Comparison of ENCODE assay signal across 18 cellular contexts in the genomic region with DNA sequence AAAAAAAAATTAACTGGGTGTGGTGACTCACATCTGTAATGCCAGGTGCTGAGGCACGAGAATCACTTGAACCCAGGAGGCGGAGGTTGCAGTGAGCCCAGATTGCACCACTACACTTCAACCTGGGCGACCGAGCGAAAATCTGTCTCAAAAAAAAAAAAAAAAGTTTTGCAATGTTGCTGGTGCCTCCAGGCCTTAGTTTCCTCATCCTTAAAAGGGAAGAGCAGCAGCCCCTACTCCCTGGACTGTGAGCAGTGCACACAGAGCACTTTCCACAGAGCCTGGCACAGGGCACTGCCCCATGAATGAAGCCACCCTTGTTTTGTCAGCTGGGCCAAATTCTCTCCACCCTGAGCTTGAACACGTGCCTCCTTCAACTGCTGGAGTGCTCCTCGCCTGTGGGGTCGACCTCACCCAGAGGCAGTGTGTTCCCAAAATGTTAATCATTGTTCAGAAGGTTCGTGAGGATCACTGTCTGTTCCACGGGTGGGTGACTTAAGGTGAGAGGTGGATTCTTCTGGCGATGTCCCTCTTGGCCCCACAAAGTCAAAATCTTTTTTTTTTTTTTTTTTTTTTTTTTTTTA.
DNase-seq lines count a peak whose midpoint lies in the region; ATAC-seq and TF ChIP-seq lines count a peak whose summit lies in the region.
"Had no signal": no experiment of that assay in that cellular context is flagged by ENCODE, and none has a peak within 500 bp of the region (broad histone marks: within the 10 kb centered on the region; RNA-seq: fewer than 3 reads in every experiment).

No MANE protein-coding gene starts in this region.

- no TSS peak for BruUV-seq in MCF 10A (replicated peaks; lab: Mats Ljungman, UMichigan)

- POLR2A ChIA-PET in MCF 10A (lab: Yijun Ruan, JAX): interaction anchor here (1.0 kb wide), 1 partner anchor 47 kb away, joined by 3 read pairs; no protein-coding TSS in a partner anchor

- peak overlapping the region; percentile 19 for H3K18ac ChIP-seq in neuronal stem cell (ENCODE audit: low read length)

- no peak overlapping the region for H2BK12ac ChIP-seq in neuronal stem cell (ENCODE audit: low read length)

- H4K91ac ChIP-seq in neuronal stem cell (ENCODE audit: low read depth, low read length, poor library complexity): no peak overlapping the region

- no peak overlapping the region for H3K9ac ChIP-seq in neuronal stem cell (ENCODE audit: low read depth, low read length, poor library complexity)

- no peaks in the 10 kb centered on the region for H3K9me3 Mint-ChIP-seq in MCF 10A (ENCODE audit: unreplicated experiment)
- H3K9me3 Mint-ChIP-seq: T-helper 1 cell treated with Interleukin-12 subunit alpha and Interleukin-12 subunit beta and Interleukin-4 antibody, amounts not matched to agents 30 μg/mL and 1 μg/mL, for 36 hours had no signal

- no peak for TF ChIP-seq POLR2A in breast epithelium (IDR thresholded peaks at IDR 0.05)

- H2AFZ ChIP-seq in neuronal stem cell (ENCODE audit: low read length): no peak overlapping the region

- H3K27ac Mint-ChIP-seq in MCF 10A (ENCODE audit: low read depth, unreplicated experiment): no peak overlapping the region
- H3K27ac Mint-ChIP-seq: T-helper 1 cell treated with Interleukin-12 subunit alpha and Interleukin-12 subunit beta and Interleukin-4 antibody, amounts not matched to agents 30 μg/mL and 1 μg/mL, for 36 hours had no signal

- intact Hi-C loops in MCF 10A (cut with micrococcal nuclease): no loop called here
- intact Hi-C loops in breast epithelium (cut with DNase I; ENCODE audit: low total_unique reads): no loop called here

- no peaks in the 10 kb centered on the region for H3K9me3 ChIP-seq in breast epithelium
- H3K9me3 ChIP-seq in neuronal stem cell (replicated peaks in 1 of 2; ENCODE audit: control insufficient read depth in 2 of 2, insufficient read depth in 1 of 2, low read depth in 1 of 2, low read length in 2 of 2): no peaks in the 10 kb centered on the region
- H3K9me3 ChIP-seq: SJSA1 had no signal

- no peak overlapping the region for H2BK5ac ChIP-seq in neuronal stem cell (ENCODE audit: low read length)

- no CpG with 5 or more reads among the region's 11 CpGs for WGBS in neuronal stem cell (ENCODE audit: extremely low coverage in 2 of 2, insufficient read length in 2 of 2, insufficient replicate concordance in 1 of 2), 2 donors

- peaks cover 12% of the 10 kb centered on the region for H3K4me1 Mint-ChIP-seq in MCF 10A (ENCODE audit: insufficient read depth, unreplicated experiment)

- no peak for ATAC-seq in GM18867 (IDR thresholded peaks at IDR 0.05; ENCODE audit: unreplicated experiment)
- ATAC-seq: K562 had no signal

- H4K8ac ChIP-seq in neuronal stem cell (ENCODE audit: low read depth, low read length): no peak overlapping the region

- no peak overlapping the region for H3K4ac ChIP-seq in neuronal stem cell (ENCODE audit: low read length)

- H3K36me3 ChIP-seq in breast epithelium (no peaks in the 10 kb centered on the region), neuronal stem cell (replicated peaks in 1 of 2; ENCODE audit: control insufficient read depth in 2 of 2, insufficient read depth in 2 of 2, low read length in 2 of 2) (peaks cover 0 to 16% of the 10 kb centered on the region in 2 donors)
- H3K36me3 ChIP-seq: SJSA1 had no signal

- H3K23ac ChIP-seq in neuronal stem cell (ENCODE audit: low read depth, low read length, poor library complexity): no peak overlapping the region

- H3K14ac ChIP-seq in neuronal stem cell (ENCODE audit: low read length): no peak overlapping the region

- H3K27ac ChIP-seq in breast epithelium (no peak overlapping the region), neuronal stem cell (replicated peaks; ENCODE audit: low read length) (no peak overlapping the region)
- H3K27ac ChIP-seq: C4-2B, SJSA1 had no signal

- H3K79me1 ChIP-seq in neuronal stem cell (ENCODE audit: low read depth, low read length): peaks cover 2% of the 10 kb centered on the region

- H3K4me3 ChIP-seq in breast epithelium: no peak overlapping the region
- H3K4me3 ChIP-seq in neuronal stem cell (ENCODE audit: low read length in 2 of 2): no peak overlapping the region
- H3K4me3 ChIP-seq: K562, SJSA1 had no signal

- H2AK5ac ChIP-seq in neuronal stem cell (ENCODE audit: low read depth, low read length): no peak overlapping the region

- H2BK15ac ChIP-seq in neuronal stem cell (ENCODE audit: low read length): no peak overlapping the region

- CTCF ChIA-PET in MCF 10A (lab: Yijun Ruan, JAX): interaction anchor here (0.6 kb wide), 1 partner anchor 54 kb away, joined by 3 read pairs; no protein-coding TSS in a partner anchor

- H3K36me3 Mint-ChIP-seq in MCF 10A (ENCODE audit: insufficient read depth, unreplicated experiment): no peaks in the 10 kb centered on the region

- H3K27me3 ChIP-seq in breast epithelium: no peaks in the 10 kb centered on the region
- H3K27me3 ChIP-seq in neuronal stem cell (ENCODE audit: control insufficient read depth in 3 of 3, insufficient read depth in 3 of 3, low read depth in 1 of 3, low read length in 3 of 3): no peaks in the 10 kb centered on the region
- H3K27me3 ChIP-seq: SJSA1 had no signal

- H2BK120ac ChIP-seq in neuronal stem cell (ENCODE audit: low read depth, low read length): no peak overlapping the region

- H3K4me3 Mint-ChIP-seq in MCF 10A (ENCODE audit: unreplicated experiment): no peak overlapping the region
- H3K4me3 Mint-ChIP-seq: T-helper 1 cell treated with Interleukin-12 subunit alpha and Interleukin-12 subunit beta and Interleukin-4 antibody, amounts not matched to agents 30 μg/mL and 1 μg/mL, for 36 hours had no signal

- no peaks in the 10 kb centered on the region for H3K27me3 Mint-ChIP-seq in MCF 10A (ENCODE audit: insufficient read depth, unreplicated experiment)

- TF ChIP-seq CTCF in MCF 10A (IDR thresholded peaks at IDR 0.05; ENCODE audit: unreplicated experiment): no peak
- TF ChIP-seq CTCF in breast epithelium (IDR thresholded peaks at IDR 0.05): no peak

- no peak overlapping the region for H3K4me2 ChIP-seq in neuronal stem cell (ENCODE audit: insufficient read depth, low read length, poor library complexity, severe bottlenecking)

- DNase-seq in MCF 10A (ENCODE audit: unreplicated experiment) (peak; percentile 82), breast epithelium (ENCODE audit: low spot score in 2 of 2) (no peak), SKM-1 (lab: John Stamatoyannopoulos, UW; ENCODE audit: unreplicated experiment) (peak; percentile 13), neuronal stem cell (ENCODE audit: low spot score) (no peak), HK-2 (ENCODE audit: unreplicated experiment) (no peak), superior temporal gyrus (ENCODE audit: extremely low spot score) (no peak)
- DNase-seq: H7, MM.1S, NCI-H1105, NCI-H146, NCI-H2029 treated with DMSO at 0.1 percent for 48 hours, NCI-H446, NCI-H526 treated with DMSO at 0.1 percent for 48 hours had no signal

- H3K4me1 ChIP-seq in breast epithelium: no peaks in the 10 kb centered on the region
- H3K4me1 ChIP-seq in neuronal stem cell (ENCODE audit: control insufficient read depth in 2 of 2, insufficient read depth in 1 of 2, low read depth in 1 of 2, low read length in 2 of 2): peaks cover 7 to 9% of the 10 kb centered on the region in 2 donors

Comparison
In these comparisons a context has a peak if more than half of its experiments do, and no peak if none do; other contexts are left out.
1. DNase-seq: peak in MCF 10A (single experiment) and SKM-1 (single experiment); none in breast epithelium (0 of 2), neuronal stem cell (single experiment), HK-2 (single experiment) and superior temporal gyrus (single experiment).